8 cellular contexts compared by ENCODE assay signal in the genomic region with DNA sequence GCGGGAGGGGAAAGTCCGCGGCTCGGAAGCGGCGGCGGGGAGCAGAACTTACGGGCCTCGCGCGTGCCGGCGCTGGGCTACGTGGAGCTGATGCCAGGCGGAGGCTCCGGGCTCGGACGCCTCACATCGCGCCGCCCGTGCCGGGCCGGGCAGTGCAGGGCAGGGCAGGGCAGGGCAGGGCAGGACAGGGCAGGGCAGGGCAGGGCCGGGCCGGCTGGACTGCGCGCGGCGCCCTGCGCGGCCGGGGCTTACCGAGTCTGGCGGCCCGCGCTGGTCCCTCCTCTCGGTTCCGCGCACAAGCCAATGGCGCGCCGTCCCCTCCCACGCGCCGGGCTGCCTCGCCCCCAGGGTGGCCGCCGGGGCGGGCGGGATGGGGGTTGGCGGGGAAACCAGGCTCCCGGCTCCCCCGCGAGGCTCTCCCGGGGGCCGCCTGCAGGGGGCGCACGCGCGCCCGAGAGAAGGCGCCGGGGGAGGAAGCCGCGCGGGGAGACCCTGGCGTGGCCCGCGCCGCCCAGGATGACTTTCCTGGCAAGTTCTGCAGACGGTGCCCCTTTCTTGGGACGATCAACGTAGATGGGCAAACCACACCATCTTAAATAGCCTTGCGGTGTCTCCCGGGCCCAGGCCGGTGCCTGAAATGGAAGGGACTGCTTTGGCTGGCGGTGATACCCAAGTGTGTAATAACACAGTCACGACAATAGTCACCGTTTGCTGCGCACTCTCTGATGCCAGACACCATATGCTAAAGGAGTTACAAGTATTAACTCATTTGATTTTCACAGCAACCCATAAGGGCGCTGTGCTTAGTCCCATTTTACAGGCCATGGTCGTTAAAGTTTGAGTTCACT. TPM values are rescaled to one million over a fixed set of nuclear protein-coding genes. Genes with fewer than 3 reads are reported as not detected.
DNase-seq lines count a peak whose midpoint lies in the region; ATAC-seq, FAIRE-seq and TF ChIP-seq lines count a peak whose summit lies in the region.

A gene with protein sequence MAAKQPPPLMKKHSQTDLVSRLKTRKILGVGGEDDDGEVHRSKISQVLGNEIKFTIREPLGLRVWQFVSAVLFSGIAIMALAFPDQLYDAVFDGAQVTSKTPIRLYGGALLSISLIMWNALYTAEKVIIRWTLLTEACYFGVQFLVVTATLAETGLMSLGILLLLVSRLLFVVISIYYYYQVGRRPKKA (minus strand): TSS at position 259 of the 848 bp plus-strand sequence. CDS start 12,548 bp downstream, outside the sequence.

- H2AFZ ChIP-seq in PC-9: no peak within 1 kb of the TSS

- H4K20me1 ChIP-seq in PC-9 (ENCODE audit: insufficient read depth): no peaks in the 10 kb centered on the region; the same call in 1 of the 2 replicates

- intact Hi-C loops in Panc1 (cut with micrococcal nuclease; ENCODE audit: unreplicated experiment) (no loop called here), testis (cut with DNase I; ENCODE audit: low total_unique reads) (no loop called here), PC-9 (cut with micrococcal nuclease; ENCODE audit: unreplicated experiment) (no loop called here)

- H3F3A ChIP-seq in PC-9 (ENCODE audit: insufficient read depth, low read depth): no peaks in the 10 kb centered on the region

- in situ Hi-C loops in Panc1 (cut with HindIII; ENCODE audit: low pct_unique_long_range_greater_than_20kb, low sequenced_read_pairs): no loop called here

- H3K27ac ChIP-seq in Panc1 (ENCODE audit: low read length) (peak within 1 kb of the TSS; percentile 72), testis (peak within 1 kb of the TSS; percentile 44 to 61), PC-9 (no peak within 1 kb of the TSS)

- no peaks in the 10 kb centered on the region for H3K27me3 ChIP-seq in Panc1 (ENCODE audit: control insufficient read depth, insufficient read depth, low read length)
- no peaks in the 10 kb centered on the region for H3K27me3 ChIP-seq in testis
- no peaks in the 10 kb centered on the region for H3K27me3 ChIP-seq in PC-9 (ENCODE audit: insufficient read depth, low read depth)

- WGBS in testis, 2 donors: 15 to 79% methylated on average over 3 to 45 of the region's 83 CpGs

- H3K36me3 ChIP-seq in Panc1 (ENCODE audit: control insufficient read depth, insufficient read depth, low read length) (no peaks in the 10 kb centered on the region; the same call in 1 of the 2 replicates), testis (ENCODE audit: low read depth, missing control alignments) (no peaks in the 10 kb centered on the region), PC-9 (ENCODE audit: low read depth) (no peaks in the 10 kb centered on the region)

- CTCF ChIA-PET in Panc1 (lab: Charles Lee) (interaction anchor here (1.4 kb wide), 1 partner anchor 14 kb away, joined by 4 read pairs; no protein-coding TSS in a partner anchor), PC-9 (lab: Charles Lee) (no interaction called here)

- H3K9me2 ChIP-seq in PC-9 (ENCODE audit: insufficient read depth): no peaks in the 10 kb centered on the region

- FAIRE-seq in frontal cortex (lab: Jason Lieb, UNC): no peak

- peak; percentile 56 for ATAC-seq in GM19463 (IDR thresholded peaks at IDR 0.05; ENCODE audit: unreplicated experiment)
- peak; percentile 84 for ATAC-seq in Panc1

- H3K4me2 ChIP-seq in PC-9: no peak within 1 kb of the TSS

- H3K4me3 ChIP-seq in Panc1 (ENCODE audit: low read depth in 2 of 2, low read length in 2 of 2) (peak within 1 kb of the TSS; percentile 75 to 78), testis (peak within 1 kb of the TSS; percentile 64 to 68), PC-9 (no peak within 1 kb of the TSS)

- H3K4me1 ChIP-seq in Panc1 (ENCODE audit: control insufficient read depth, insufficient read depth, low read length): peaks cover 44% of the 10 kb centered on the region
- peaks cover 5% of the 10 kb centered on the region for H3K4me1 ChIP-seq in testis
- peaks cover 9% of the 10 kb centered on the region for H3K4me1 ChIP-seq in PC-9 (replicated peaks; ENCODE audit: insufficient read depth)

- POLR2A ChIA-PET in Panc1 (lab: Charles Lee): no interaction called here
- POLR2A ChIA-PET in PC-9 (lab: Charles Lee; ENCODE audit: unreplicated experiment): no interaction called here

- H3K79me2 ChIP-seq in PC-9 (ENCODE audit: low read depth): no peaks in the 10 kb centered on the region

- TF ChIP-seq POLR2A in testis (IDR thresholded peaks at IDR 0.05): no peak

- no TSS peak for BruUV-seq in Panc1 (replicated peaks; lab: Mats Ljungman, UMichigan)
- no TSS peak for BruUV-seq in PC-9 (replicated peaks; lab: Mats Ljungman, UMichigan)

- H3K9me3 ChIP-seq in Panc1 (ENCODE audit: control insufficient read depth, insufficient read depth, low read depth, low read length) (no peaks in the 10 kb centered on the region), testis (no peaks in the 10 kb centered on the region), PC-9 (ENCODE audit: insufficient read depth, low read depth) (no peaks in the 10 kb centered on the region)

- TF ChIP-seq CTCF in Panc1 (IDR thresholded peaks at IDR 0.05) (peak; percentile 93), testis (IDR thresholded peaks at IDR 0.05) (peak in 2 of 3 experiments; percentile 24 to 77), PC-9 (conservative IDR thresholded peaks at IDR 0.05) (no peak)

- peak; percentile 93 for DNase-seq in 8988T
- no peak for DNase-seq in Panc1 (ENCODE audit: low read depth, low spot score)
- DNase-seq in activated gamma-delta T cell treated with Interleukin-2 at 50 U/mL for 16 hours: peak; percentile 49
- peak; percentile 72 to 80 for DNase-seq in frontal cortex (ENCODE audit: low spot score in 2 of 2)
- peak; percentile 46 for DNase-seq in occipital lobe (lab: John Stamatoyannopoulos, UW)
- peak; percentile 71 for DNase-seq in testis
- no peak for DNase-seq in PC-9

RNA-seq across cellular contexts. Expression of the gene that starts here (rescaled TPM):
- 132 TPM for total RNA-seq in Panc1 (2021; ENCODE audit: unreplicated experiment)
- polyA plus RNA-seq in Panc1 (2012; ENCODE audit: insufficient read length): 179 TPM
- total RNA-seq in frontal cortex: 20.4 TPM
- total RNA-seq in occipital lobe: 27.1 TPM
- 10 to 100 TPM; 19.9 to 28.7 TPM for total RNA-seq in testis
- polyA plus RNA-seq in testis (ENCODE audit: insufficient read depth, low read depth, low replicate concordance): 29.7 TPM
- 0.46 and 1.1 TPM in 2 replicates for total RNA-seq in PC-9 (2021)

Comparison
In these comparisons a context has a peak if more than half of its experiments do, and no peak if none do; other contexts are left out.
1. DNase-seq: peak in 8988T (single experiment), activated gamma-delta T cell treated with Interleukin-2 at 50 U/mL for 16 hours (single experiment), frontal cortex (2 of 2), occipital lobe (single experiment) and testis (single experiment); none in Panc1 (single experiment) and PC-9 (0 of 2).